Comparison of ENCODE assay signal across 12 cellular contexts in the genomic region with DNA sequence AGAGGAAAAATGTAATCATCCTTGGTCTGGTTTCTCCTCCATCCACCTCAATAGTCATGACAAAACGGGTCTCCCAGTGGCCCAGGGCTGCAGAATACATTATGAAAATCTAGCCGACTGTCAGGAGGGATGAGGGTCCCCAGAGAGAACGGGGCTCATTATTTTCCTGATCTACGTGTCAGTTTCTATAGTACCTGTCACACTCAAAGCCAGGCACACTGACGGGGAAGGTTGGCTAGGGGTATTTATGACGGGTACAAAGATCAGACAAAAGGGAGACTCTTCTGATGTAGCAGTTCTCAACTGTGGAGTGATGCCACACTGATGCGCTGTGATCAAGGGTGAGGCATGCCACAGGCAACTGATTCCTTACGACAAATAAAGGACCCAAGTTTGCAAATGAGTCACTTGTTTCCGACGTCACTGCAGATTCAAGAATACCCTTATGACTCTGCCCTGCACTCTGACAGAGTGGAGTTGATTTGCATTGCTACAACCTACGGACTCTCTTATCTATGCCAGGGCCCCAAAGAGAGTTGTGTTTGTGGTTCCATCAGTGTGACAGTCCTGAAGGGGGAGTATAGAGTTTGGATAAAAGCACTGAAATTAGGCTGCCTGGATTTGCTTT.
A peak's percentile ranks its signal among the peaks of the same experiment; 100 is the strongest.
DNase-seq lines count a peak whose midpoint lies in the region; ATAC-seq and TF ChIP-seq lines count a peak whose summit lies in the region.
"Had no signal": no experiment of that assay in that cellular context is flagged by ENCODE, and none has a peak within 500 bp of the region (broad histone marks: within the 10 kb centered on the region; RNA-seq: fewer than 3 reads in every experiment).

No MANE protein-coding gene starts in this region.

- H3K9me3 ChIP-seq in testis: no peaks in the 10 kb centered on the region

- no peaks in the 10 kb centered on the region for H3K9me3 Mint-ChIP-seq in activated T-cell treated with anti-CD3 and anti-CD28 coated beads, Interleukin-2, amount 50 U/mL, for 4 hours
- H3K9me3 Mint-ChIP-seq in activated T-helper 1 cell treated with anti-CD3 and anti-CD28 coated beads, Interleukin-12 subunit alpha, Interleukin-12 subunit beta, Interleukin-2, Interleukin-4 antibody, amounts not matched to agents 30 ng/mL and 10 ng/mL and 1 ng/mL, durations not matched to agents 14 hours and 24 hours and 36 hours: no peaks in the 10 kb centered on the region
- H3K9me3 Mint-ChIP-seq: CD4-positive, CD25-positive, alpha-beta regulatory T cell; type B pancreatic cell had no signal

- intact Hi-C loops in testis (cut with DNase I; ENCODE audit: low total_unique reads): no loop called here
- intact Hi-C loops in activated T-helper 1 cell treated with anti-CD3 and anti-CD28 coated beads, Interleukin-12 subunit alpha, Interleukin-12 subunit beta, Interleukin-2, Interleukin-4 antibody, amounts not matched to agents 30 ng/mL and 10 ng/mL and 1 ng/mL, durations not matched to agents 14 hours and 24 hours and 36 hours (cut with micrococcal nuclease): loop anchor here (5.0 kb wide), 1 partner anchor 92 kb away; no protein-coding TSS in a partner anchor

- H3K27ac ChIP-seq in testis: no peak overlapping the region

- no peak for TF ChIP-seq CTCF in testis (IDR thresholded peaks at IDR 0.05)

- H3K4me3 ChIP-seq in testis: no peak overlapping the region

- no peak overlapping the region for H3K27ac Mint-ChIP-seq in activated T-helper 1 cell treated with anti-CD3 and anti-CD28 coated beads, Interleukin-12 subunit alpha, Interleukin-12 subunit beta, Interleukin-2, Interleukin-4 antibody, amounts not matched to agents 30 ng/mL and 10 ng/mL and 1 ng/mL, durations not matched to agents 14 hours and 24 hours and 36 hours
- H3K27ac Mint-ChIP-seq: CD4-positive, CD25-positive, alpha-beta regulatory T cell; type B pancreatic cell had no signal

- no peaks in the 10 kb centered on the region for H3K36me3 Mint-ChIP-seq in activated T-cell treated with anti-CD3 and anti-CD28 coated beads, Interleukin-2, amount 50 U/mL, for 4 hours (ENCODE audit: insufficient read depth)
- H3K36me3 Mint-ChIP-seq in activated T-helper 1 cell treated with anti-CD3 and anti-CD28 coated beads, Interleukin-12 subunit alpha, Interleukin-12 subunit beta, Interleukin-2, Interleukin-4 antibody, amounts not matched to agents 30 ng/mL and 10 ng/mL and 1 ng/mL, durations not matched to agents 14 hours and 24 hours and 36 hours (ENCODE audit: low read depth): no peaks in the 10 kb centered on the region
- H3K36me3 Mint-ChIP-seq: CD4-positive, CD25-positive, alpha-beta regulatory T cell; type B pancreatic cell had no signal

- 87 to 91% methylated on average over 11 of the region's 11 CpGs for WGBS in testis, 2 donors

- no peaks in the 10 kb centered on the region for H3K36me3 ChIP-seq in testis (ENCODE audit: low read depth, missing control alignments)

- no peaks in the 10 kb centered on the region for H3K27me3 ChIP-seq in testis

- no peak overlapping the region for H3K4me3 Mint-ChIP-seq in activated T-cell treated with anti-CD3 and anti-CD28 coated beads, Interleukin-2, amount 50 U/mL, for 4 hours
- no peak overlapping the region for H3K4me3 Mint-ChIP-seq in activated T-helper 1 cell treated with anti-CD3 and anti-CD28 coated beads, Interleukin-12 subunit alpha, Interleukin-12 subunit beta, Interleukin-2, Interleukin-4 antibody, amounts not matched to agents 30 ng/mL and 10 ng/mL and 1 ng/mL, durations not matched to agents 14 hours and 24 hours and 36 hours
- H3K4me3 Mint-ChIP-seq: CD4-positive, CD25-positive, alpha-beta regulatory T cell; type B pancreatic cell had no signal

- peak; percentile 7 for DNase-seq in stimulated activated naive CD4-positive, alpha-beta T cell treated with Interleukin-2 at 50 U/mL for 16 hours (lab: John Stamatoyannopoulos, UW)
- no peak for DNase-seq in stimulated activated naive CD4-positive, alpha-beta T cell (lab: John Stamatoyannopoulos, UW)
- no peak for DNase-seq in activated T-cell treated with anti-CD3 and anti-CD28 coated beads, Interleukin-2, amount 50 U/mL, for 4 hours
- no peak for DNase-seq in islet precursor cell
- DNase-seq in testis: no peak
- DNase-seq in activated T-helper 1 cell treated with anti-CD3 and anti-CD28 coated beads, Interleukin-12 subunit alpha, Interleukin-12 subunit beta, Interleukin-2, Interleukin-4 antibody, amounts not matched to agents 30 ng/mL and 10 ng/mL and 1 ng/mL, durations not matched to agents 14 hours and 24 hours and 36 hours (ENCODE audit: low spot score): no peak
- DNase-seq in ecto neural progenitor cell (ENCODE audit: low spot score): no peak
- DNase-seq: KG1, T-helper 9 cell had no signal

- H3K27me3 Mint-ChIP-seq in activated T-cell treated with anti-CD3 and anti-CD28 coated beads, Interleukin-2, amount 50 U/mL, for 4 hours (ENCODE audit: low read depth): peaks cover 21% of the 10 kb centered on the region
- H3K27me3 Mint-ChIP-seq in activated T-helper 1 cell treated with anti-CD3 and anti-CD28 coated beads, Interleukin-12 subunit alpha, Interleukin-12 subunit beta, Interleukin-2, Interleukin-4 antibody, amounts not matched to agents 30 ng/mL and 10 ng/mL and 1 ng/mL, durations not matched to agents 14 hours and 24 hours and 36 hours (ENCODE audit: insufficient read depth): peaks cover 9% of the 10 kb centered on the region

- ATAC-seq in HG02885 (IDR thresholded peaks at IDR 0.05; ENCODE audit: poor library complexity, unreplicated experiment): peak; percentile 95
- ATAC-seq in activated T-cell treated with anti-CD3 and anti-CD28 coated beads, Interleukin-2, amount 50 U/mL, for 4 hours: peak; percentile 90 to 93

- no peak for TF ChIP-seq POLR2A in testis (IDR thresholded peaks at IDR 0.05)

- H3K4me1 Mint-ChIP-seq in activated T-cell treated with anti-CD3 and anti-CD28 coated beads, Interleukin-2, amount 50 U/mL, for 4 hours (ENCODE audit: low read depth): peaks cover 2% of the 10 kb centered on the region
- H3K4me1 Mint-ChIP-seq in activated T-helper 1 cell treated with anti-CD3 and anti-CD28 coated beads, Interleukin-12 subunit alpha, Interleukin-12 subunit beta, Interleukin-2, Interleukin-4 antibody, amounts not matched to agents 30 ng/mL and 10 ng/mL and 1 ng/mL, durations not matched to agents 14 hours and 24 hours and 36 hours (ENCODE audit: low read depth): peaks cover 10% of the 10 kb centered on the region
- H3K4me1 Mint-ChIP-seq: CD4-positive, CD25-positive, alpha-beta regulatory T cell had no signal

- no peaks in the 10 kb centered on the region for H3K4me1 ChIP-seq in testis
